In the genomic region with DNA sequence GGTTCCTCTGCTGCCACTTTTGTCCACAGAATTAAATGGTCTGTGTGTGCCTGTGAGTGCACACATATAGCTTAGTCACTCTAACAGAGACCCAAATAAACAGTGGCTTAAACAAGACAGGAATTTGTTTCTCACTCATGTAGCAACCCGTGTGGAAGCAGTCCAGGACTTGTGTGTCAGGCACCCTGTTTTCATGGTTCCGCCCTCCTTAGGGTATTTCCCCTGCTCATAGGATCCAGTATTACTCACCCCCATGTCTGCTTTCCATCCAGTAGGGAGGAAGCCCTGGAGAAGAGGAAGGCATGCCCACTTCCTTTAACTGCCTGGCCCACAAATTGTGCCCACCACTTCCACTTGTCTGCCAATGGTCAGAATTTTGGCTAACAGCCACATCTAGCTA, we compare ENCODE assay signal across 12 cellular contexts. TPM values are rescaled to one million over a fixed set of nuclear protein-coding genes. Genes with fewer than 3 reads are reported as not detected.
A peak's percentile ranks its signal among the peaks of the same experiment; 100 is the strongest.
DNase-seq lines count a peak whose midpoint lies in the region; ATAC-seq and TF ChIP-seq lines count a peak whose summit lies in the region.
"Had no signal": no experiment of that assay in that cellular context is flagged by ENCODE, and none has a peak within 500 bp of the region (broad histone marks: within the 10 kb centered on the region; RNA-seq: fewer than 3 reads in every experiment).

No MANE protein-coding gene starts in this region.

- H3K27me3 ChIP-seq in lower lobe of right lung (ENCODE audit: low read depth), result no peaks in the 10 kb centered on the region
- H3K27me3 ChIP-seq: tibial nerve had no signal

- peak overlapping the region; percentile 32 for H3K27ac ChIP-seq in lower lobe of right lung

- in situ Hi-C loops in astrocyte of the spinal cord (cut with HindIII; ENCODE audit: low sequenced_read_pairs), result no loop called here

- intact Hi-C loops in lower lobe of right lung (cut with DNase I), result no loop called here

- DNase-seq in AG09309 (ENCODE audit: low read depth) (peak; percentile 90), HPDE6-E6E7 (ENCODE audit: extremely low spot score) (peak; percentile 94), astrocyte of the spinal cord (ENCODE audit: low read depth, low spot score) (peak; percentile 42), lower lobe of right lung (peak; percentile 55), NCI-H1436 (lab: John Stamatoyannopoulos, UW) (no peak), NCI-H524 (lab: John Stamatoyannopoulos, UW) (no peak)
- no peak for DNase-seq in stimulated activated CD4-positive, alpha-beta T cell treated with anti-CD3 and anti-CD28 coated beads, Interleukin-2, amount 100 ng/mL, for 48 hours
- DNase-seq: activated T-cell treated with anti-CD3 and anti-CD28 coated beads, Interleukin-2, amount 50 U/mL, for 4 hours; naive B cell; NCI-H187 treated with DMSO at 0.1 percent for 48 hours had no signal

- TF ChIP-seq CTCF in AG09309 (IDR thresholded peaks at IDR 0.05; ENCODE audit: control insufficient read depth, insufficient read depth, low read depth, low read length, missing control alignments), result no peak
- no peak for TF ChIP-seq CTCF in astrocyte of the spinal cord (IDR thresholded peaks at IDR 0.05; ENCODE audit: low read depth, low read length)
- no peak for TF ChIP-seq CTCF in lower lobe of right lung (IDR thresholded peaks at IDR 0.05)

- H3K36me3 ChIP-seq in lower lobe of right lung, result no peaks in the 10 kb centered on the region
- H3K36me3 ChIP-seq: tibial nerve had no signal

- H3K9me3 ChIP-seq in lower lobe of right lung, result no peaks in the 10 kb centered on the region
- H3K9me3 ChIP-seq: tibial nerve had no signal

- ATAC-seq in lower lobe of right lung (peak; percentile 85 to 94), HG03025 (IDR thresholded peaks at IDR 0.05; ENCODE audit: low FRiP score, unreplicated experiment) (no peak)

- H3K4me1 ChIP-seq in lower lobe of right lung, result peaks cover 36% of the 10 kb centered on the region

- H3K4me3 ChIP-seq in AG09309 (ENCODE audit: control insufficient read depth, low read depth, low read length), result no peak overlapping the region
- H3K4me3 ChIP-seq in astrocyte of the spinal cord (ENCODE audit: low read depth, low read length), result no peak overlapping the region
- no peak overlapping the region for H3K4me3 ChIP-seq in lower lobe of right lung
- H3K4me3 ChIP-seq: tibial nerve had no signal

RNA-seq across cellular contexts. Expression of a gene that starts 41.3 kb away (rescaled TPM):
- total RNA-seq in lower lobe of right lung, result 69.9 TPM

Comparison
In these comparisons a context has a peak if more than half of its experiments do, and no peak if none do; other contexts are left out.
1. DNase-seq: peak in AG09309 (single experiment), HPDE6-E6E7 (single experiment), astrocyte of the spinal cord (single experiment) and lower lobe of right lung (single experiment); none in NCI-H1436 (single experiment), NCI-H524 (0 of 2) and stimulated activated CD4-positive, alpha-beta T cell treated with anti-CD3 and anti-CD28 coated beads, Interleukin-2, amount 100 ng/mL, for 48 hours (0 of 2).